23 cellular contexts compared by ENCODE assay signal in the genomic region with DNA sequence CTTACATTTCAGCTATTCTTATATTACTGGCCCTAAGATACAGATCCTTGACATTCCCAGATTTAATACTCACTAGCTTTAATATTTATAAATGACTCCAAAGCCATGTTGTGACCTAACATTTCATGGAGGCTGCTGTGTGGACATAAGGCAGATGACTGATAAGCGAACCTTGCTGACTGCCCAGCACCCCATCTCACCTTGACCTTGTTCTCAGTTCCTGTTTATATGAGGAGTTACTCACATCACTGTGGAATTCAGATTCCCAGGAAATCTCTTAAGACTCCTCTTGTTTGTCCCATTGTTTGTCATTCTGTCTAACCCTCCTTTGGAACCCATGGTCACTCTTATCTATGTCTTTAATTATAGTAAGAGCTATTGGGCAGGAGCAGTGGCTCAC. TPM values are rescaled to one million over a fixed set of nuclear protein-coding genes. Genes with fewer than 3 reads are reported as not detected.
DNase-seq lines count a peak whose midpoint lies in the region; ATAC-seq lines count a peak whose summit lies in the region.
"Had no signal": no experiment of that assay in that cellular context is flagged by ENCODE, and none has a peak within 500 bp of the region (broad histone marks: within the 10 kb centered on the region; RNA-seq: fewer than 3 reads in every experiment).

No MANE protein-coding gene starts in this region.

- H2AFZ ChIP-seq in GM23248 = no peak overlapping the region

- H3K9me3 ChIP-seq in GM23248 (ENCODE audit: low read depth) (no peaks in the 10 kb centered on the region), skeletal muscle satellite cell (replicated peaks; ENCODE audit: low read length) (no peaks in the 10 kb centered on the region)
- H3K9me3 ChIP-seq: tibial artery, vagina had no signal

- peaks cover 16% of the 10 kb centered on the region; the same call in 1 of the 2 replicates for H3K36me3 ChIP-seq in GM23248 (ENCODE audit: low read depth)
- H3K36me3 ChIP-seq in skeletal muscle satellite cell (ENCODE audit: insufficient read depth, low read length) = peaks cover 6% of the 10 kb centered on the region
- H3K36me3 ChIP-seq: tibial artery, vagina had no signal

- H3K9ac ChIP-seq in GM23248 = peak overlapping the region; percentile 52
- peak overlapping the region; percentile 36 for H3K9ac ChIP-seq in skeletal muscle satellite cell (ENCODE audit: low read depth, low read length)

- peaks cover 64% of the 10 kb centered on the region for H3K79me2 ChIP-seq in GM23248 (ENCODE audit: insufficient read depth)

- WGBS in GM23248 (ENCODE audit: low coverage in 1 of 2, low lambda C conversion rate in 2 of 2, missing lambda C conversion rate in 2 of 2), 2 experiments = 84 to 94% methylated on average over 1 of the region's 1 CpG

- H3K4me2 ChIP-seq in GM23248 (ENCODE audit: unreplicated experiment) (peak overlapping the region; percentile 34), skeletal muscle satellite cell (ENCODE audit: low read length) (no peak overlapping the region)

- DNase-seq in GM23248 = no peak
- peak; percentile 29 for DNase-seq in amniotic epithelial cell (ENCODE audit: low read depth)
- DNase-seq in left lobe of liver (ENCODE audit: low spot score) = no peak
- DNase-seq in NCI-H2227 (lab: John Stamatoyannopoulos, UW; ENCODE audit: unreplicated experiment) = no peak
- no peak for DNase-seq in G401 (ENCODE audit: low spot score)
- DNase-seq in C1 segment of cervical spinal cord (lab: John Stamatoyannopoulos, UW) = no peak
- DNase-seq: activated CD4-positive, alpha-beta T cell treated with anti-CD3 and anti-CD28 coated beads, Interleukin-2, amount 50 U/mL, for 48 hours; activated CD4-positive, CD25-positive, alpha-beta regulatory T cell treated with anti-CD3 and anti-CD28 coated beads, Interleukin-2, amount 50 U/mL, for 72 hours; activated naive CD4-positive, alpha-beta T cell treated with Interleukin-2 at 50 U/mL for 16 hours; cerebellar nuclear complex; DMS79 treated with DMSO at 0.1 percent for 48 hours; dorsolateral prefrontal cortex; hippocampal formation; NCI-H1417 treated with DMSO at 0.1 percent for 48 hours; NCI-H2081 treated with DMSO at 0.1 percent for 48 hours; NCI-H345; right cardiac atrium; Right ventricle myocardium superior; stimulated activated CD4-positive, alpha-beta T cell treated with anti-CD3 and anti-CD28 coated beads, Interleukin-2, amount 100 ng/mL, for 48 hours; tibial artery had no signal

- H3K4me3 ChIP-seq in GM23248 (no peak overlapping the region), skeletal muscle satellite cell (ENCODE audit: low read length) (no peak overlapping the region)
- H3K4me3 ChIP-seq: dorsolateral prefrontal cortex, tibial artery, vagina had no signal

- peaks cover 47% of the 10 kb centered on the region for H3F3A ChIP-seq in GM23248 (ENCODE audit: insufficient read depth)

- in situ Hi-C loops in GM23248 (cut with MboI) (no loop called here), G401 (cut with HindIII; ENCODE audit: low sequenced_read_pairs) (no loop called here)

- no peaks in the 10 kb centered on the region for H4K20me1 ChIP-seq in GM23248 (ENCODE audit: insufficient read depth)

- H3K27me3 ChIP-seq in GM23248 (replicated peaks; ENCODE audit: insufficient read depth) = no peaks in the 10 kb centered on the region
- no peaks in the 10 kb centered on the region for H3K27me3 ChIP-seq in skeletal muscle satellite cell (ENCODE audit: control insufficient read depth, insufficient read depth, low read length)
- H3K27me3 ChIP-seq: vagina had no signal

- ATAC-seq in left lobe of liver = peak; percentile 47
- ATAC-seq: right cardiac atrium had no signal

- H3K9me2 ChIP-seq in GM23248 (ENCODE audit: insufficient read depth) = no peaks in the 10 kb centered on the region

- H3K4me1 ChIP-seq in GM23248 (ENCODE audit: insufficient read depth) (peaks cover 41% of the 10 kb centered on the region), skeletal muscle satellite cell (ENCODE audit: control insufficient read depth, insufficient read depth, low read length) (peaks cover 30% of the 10 kb centered on the region)
- H3K4me1 ChIP-seq: tibial artery, vagina had no signal

- H3K27ac ChIP-seq in GM23248 = peak overlapping the region; percentile 98
- H3K27ac ChIP-seq: dorsolateral prefrontal cortex, tibial artery, vagina had no signal

RNA-seq across cellular contexts. Expression of a gene that starts 21.9 kb away (rescaled TPM):
- 65.3 and 67.3 TPM in 2 replicates for total RNA-seq in GM23248 (2014; rRNA removed; shearing (Covaris generic))
- 54.2 and 54.9 TPM in 2 replicates for polyA plus RNA-seq in GM23248 (2016; fragmentation: Nextera tagmentation; extraction: Ambion mirVana)
- total RNA-seq in left lobe of liver = 0.15 TPM
- 2.3 and 5.7 TPM in 2 replicates for total RNA-seq in skeletal muscle satellite cell (2012; rRNA removed)
- 2.3 and 3.0 TPM in 2 replicates for total RNA-seq in G401 (2014; rRNA removed; shearing (Covaris generic))
- total RNA-seq: Right ventricle myocardium superior had no signal
- polyA plus RNA-seq: CD14-positive monocyte had no signal

Comparison
In these comparisons a context has a peak if more than half of its experiments do, and no peak if none do; other contexts are left out.
1. RNA of a gene that starts 21.9 kb away (total RNA-seq): 65.3 to 67.3 TPM in GM23248; 2.3 to 3.0 TPM in G401 and 0.15 TPM in left lobe of liver (single experiment); every median in the first group is over 10 times any median in the second.